ENCODE assay signal across 8 cellular contexts in genomic region chr1:220908757-220909156, GRCh38. TPM values are rescaled to one million over a fixed set of nuclear protein-coding genes. Genes with fewer than 3 reads are reported as not detected.
DNase-seq lines count a peak whose midpoint lies in the region; ATAC-seq and TF ChIP-seq lines count a peak whose summit lies in the region.

No MANE protein-coding gene starts in this region.

- peaks cover 0 to 5% (median 0%) of the 10 kb centered on the region in 7 donors for H3K27me3 ChIP-seq in heart right ventricle
- peaks cover 0 to 18% (median 0%) of the 10 kb centered on the region in 3 donors for H3K27me3 ChIP-seq in stomach

- peaks cover 0 to 9% (median 0%) of the 10 kb centered on the region in 9 donors for H3K4me1 ChIP-seq in heart right ventricle
- H3K4me1 ChIP-seq in stomach: no peaks in the 10 kb centered on the region

- ATAC-seq in GM19395 (IDR thresholded peaks at IDR 0.05; ENCODE audit: unreplicated experiment): peak; percentile 70
- ATAC-seq in heart right ventricle: peak in 1 of 8 donors; percentile 20
- ATAC-seq in HG03025 (IDR thresholded peaks at IDR 0.05; ENCODE audit: low FRiP score, unreplicated experiment): no peak

- no peak for DNase-seq in AG09309 (ENCODE audit: low read depth)
- peak; percentile 2 for DNase-seq in RKO (ENCODE audit: low spot score)
- DNase-seq in heart right ventricle: no peak
- DNase-seq in NCI-H226: no peak
- DNase-seq in stomach: no peak
- DNase-seq in germinal center (ENCODE audit: low spot score): no peak

- H3K4me3 ChIP-seq in AG09309 (ENCODE audit: control insufficient read depth, low read depth, low read length) (no peak overlapping the region), heart right ventricle (no peak overlapping the region), stomach (no peak overlapping the region)

- WGBS in heart right ventricle, 2 donors: 45 to 50% methylated on average over 2 of the region's 2 CpGs
- 39 to 51% (median 41%) methylated on average over 2 of the region's 2 CpGs for WGBS in stomach, 5 donors

- intact Hi-C loops in heart right ventricle (cut with DNase I) (loop anchor here in 8 of 10 donors (2.0 to 10.0 kb wide), 9 partner anchors 266 to 526 kb away; no protein-coding TSS in a partner anchor), stomach (cut with DNase I; ENCODE audit: low total_unique reads) (no loop called here)

- no peaks in the 10 kb centered on the region for H3K9me3 ChIP-seq in heart right ventricle
- no peaks in the 10 kb centered on the region for H3K9me3 ChIP-seq in stomach

- H3K27ac ChIP-seq in heart right ventricle: no peak overlapping the region
- no peak overlapping the region for H3K27ac ChIP-seq in stomach

- no peak for TF ChIP-seq EP300 in stomach (IDR thresholded peaks at IDR 0.05)

- TF ChIP-seq POLR2A in stomach (IDR thresholded peaks at IDR 0.05): no peak

- H3K36me3 ChIP-seq in heart right ventricle (no peaks in the 10 kb centered on the region), stomach (no peaks in the 10 kb centered on the region)

- TF ChIP-seq CTCF in AG09309 (IDR thresholded peaks at IDR 0.05; ENCODE audit: control insufficient read depth, insufficient read depth, low read depth, low read length, missing control alignments): peak; percentile 65
- peak; percentile 41 to 77 (median 63) for TF ChIP-seq CTCF in heart right ventricle (IDR thresholded peaks at IDR 0.05)
- TF ChIP-seq CTCF in stomach (IDR thresholded peaks at IDR 0.05): peak in 1 of 7 experiments; percentile 7

RNA-seq across cellular contexts. Expression of gene HLX, which starts 29.5 kb away (rescaled TPM):
- total RNA-seq in heart right ventricle (10 to 100 TPM in 2 of 10 donors, 1 to 10 TPM in 8; 4.3 to 13.8 (median 6.7) TPM), stomach (10 to 100 TPM in 2 of 5 donors, 1 to 10 TPM in 1, under 1 TPM in 2; 0.43 to 38.5 (median 6.1) TPM)
- polyA plus RNA-seq in heart right ventricle (10 to 100 TPM in 1 of 2 donors, 1 to 10 TPM in 1; 4.8 to 10.1 TPM), stomach (1 to 10 TPM; 1.7 to 4.7 (median 2.7) TPM)
